33 cellular contexts compared by ENCODE assay signal in genomic region chr2:10524341-10524740, GRCh38.
"Had no signal": no experiment of that assay in that cellular context is flagged by ENCODE, and none has a peak within 500 bp of the region (broad histone marks: within the 10 kb centered on the region; RNA-seq: fewer than 3 reads in every experiment).

No MANE protein-coding gene starts in this region.

- H3K9me3 Mint-ChIP-seq: activated CD4-positive, alpha-beta memory T cell treated with anti-CD3 and anti-CD28 coated beads, Interleukin-2, amount 10 ng/mL, durations not matched to agents 7 days and 5 days; activated CD4-positive, alpha-beta T cell treated with anti-CD3 and anti-CD28 coated beads, Interleukin-2, amount 10 ng/mL, durations not matched to agents 7 days and 5 days; nephron progenitor cell; stimulated activated naive B cell treated with anti-CD40 and anti-IgM and Interleukin-4, amounts not matched to agents 10 μg/mL and 1 μg/mL and 100 μg/mL, for 72 hours; WTC11 had no signal

- H2AFZ ChIP-seq: hepatocyte had no signal

- H3K4me3 Mint-ChIP-seq: activated CD4-positive, alpha-beta memory T cell treated with anti-CD3 and anti-CD28 coated beads, Interleukin-2, amount 10 ng/mL, durations not matched to agents 7 days and 5 days; activated CD4-positive, alpha-beta T cell treated with anti-CD3 and anti-CD28 coated beads, Interleukin-2, amount 10 ng/mL, durations not matched to agents 7 days and 5 days; activated naive CD8-positive, alpha-beta T cell; brain; nephron progenitor cell; stimulated activated naive B cell treated with anti-CD40 and anti-IgM and Interleukin-4, amounts not matched to agents 10 μg/mL and 1 μg/mL and 100 μg/mL, for 72 hours; WTC11 had no signal

- H3K79me2 ChIP-seq: hepatocyte had no signal

- H3K36me3 ChIP-seq: ascending aorta, cardiac muscle cell, gastrocnemius medialis, lower lobe of right lung, pancreas, prostate gland, stomach, thyroid gland, upper lobe of right lung had no signal

- H3K27me3 ChIP-seq: ascending aorta, cardiac muscle cell, gastrocnemius medialis, hepatocyte, pancreas, stomach, thyroid gland, upper lobe of right lung had no signal

- H3K36me3 Mint-ChIP-seq: activated naive CD8-positive, alpha-beta T cell; brain; stimulated activated naive B cell treated with anti-CD40 and anti-IgM and Interleukin-4, amounts not matched to agents 10 μg/mL and 1 μg/mL and 100 μg/mL, for 72 hours; WTC11 had no signal

- H3K4me1 Mint-ChIP-seq: activated CD4-positive, alpha-beta memory T cell treated with anti-CD3 and anti-CD28 coated beads, Interleukin-2, amount 10 ng/mL, durations not matched to agents 7 days and 5 days; activated CD4-positive, alpha-beta T cell treated with anti-CD3 and anti-CD28 coated beads, Interleukin-2, amount 10 ng/mL, durations not matched to agents 7 days and 5 days; brain had no signal

- DNase-seq: activated CD4-positive, alpha-beta memory T cell treated with anti-CD3 and anti-CD28 coated beads, Interleukin-2, amount 10 ng/mL, durations not matched to agents 7 days and 5 days; activated CD4-positive, alpha-beta T cell treated with anti-CD3 and anti-CD28 coated beads for 1 hour; activated CD4-positive, alpha-beta T cell treated with anti-CD3 and anti-CD28 coated beads, Interleukin-2, amount 10 ng/mL, durations not matched to agents 7 days and 5 days; activated naive CD4-positive, alpha-beta T cell; effector memory CD4-positive, alpha-beta T cell; erythroblast; gastrocnemius medialis; glutamatergic neuron; lower lobe of right lung; mesendoderm; mucosa of descending colon; nephron progenitor cell; pancreas; retina; stimulated activated CD4-positive, alpha-beta T cell treated with anti-CD3 and anti-CD28 coated beads, Interleukin-15, amount 100 ng/mL, for 24 hours; stimulated activated CD4-positive, alpha-beta T cell treated with anti-CD3 and anti-CD28 coated beads, Interleukin-2, amount 100 ng/mL, for 24 hours; stimulated activated naive B cell treated with anti-CD40 and anti-IgM and Interleukin-4, amounts not matched to agents 10 μg/mL and 1 μg/mL and 100 μg/mL, for 72 hours; stomach; T-helper 2 cell; thyroid gland; upper lobe of right lung had no signal

- H3K9me3 ChIP-seq: ascending aorta, gastrocnemius medialis, lower lobe of right lung, mucosa of descending colon, pancreas, prostate gland, stomach, thyroid gland, upper lobe of right lung had no signal

- FAIRE-seq: keratinocyte, pancreas had no signal

- ATAC-seq: gastrocnemius medialis; lower lobe of right lung; mucosa of descending colon; pancreas; SK-N-SH treated with all-trans-retinoic acid at 6 μM for 48 hours; stimulated activated naive B cell treated with anti-CD40 and anti-IgM and Interleukin-4, amounts not matched to agents 10 μg/mL and 1 μg/mL and 100 μg/mL, for 72 hours; upper lobe of right lung; WTC11 had no signal

- H3K4me3 ChIP-seq: ascending aorta, cardiac muscle cell, coronary artery, dorsolateral prefrontal cortex, gastrocnemius medialis, hepatocyte, lower lobe of right lung, mucosa of descending colon, pancreas, prostate gland, smooth muscle cell, stomach, thyroid gland, upper lobe of right lung had no signal

- H3K4me1 ChIP-seq: ascending aorta, gastrocnemius medialis, lower lobe of right lung, pancreas, prostate gland, stomach, thyroid gland, upper lobe of right lung had no signal

- H3K27ac ChIP-seq: ascending aorta, cardiac muscle cell, coronary artery, dorsolateral prefrontal cortex, gastrocnemius medialis, hepatocyte, lower lobe of right lung, pancreas, prostate gland, stomach, thyroid gland, upper lobe of right lung had no signal

- H3K4me2 ChIP-seq: hepatocyte, smooth muscle cell had no signal

- H3K27ac Mint-ChIP-seq: activated CD4-positive, alpha-beta memory T cell treated with anti-CD3 and anti-CD28 coated beads, Interleukin-2, amount 10 ng/mL, durations not matched to agents 7 days and 5 days; activated CD4-positive, alpha-beta T cell treated with anti-CD3 and anti-CD28 coated beads, Interleukin-2, amount 10 ng/mL, durations not matched to agents 7 days and 5 days; activated naive CD8-positive, alpha-beta T cell; stimulated activated naive B cell treated with anti-CD40 and anti-IgM and Interleukin-4, amounts not matched to agents 10 μg/mL and 1 μg/mL and 100 μg/mL, for 72 hours; WTC11 had no signal

- H3K27me3 Mint-ChIP-seq: activated CD4-positive, alpha-beta memory T cell treated with anti-CD3 and anti-CD28 coated beads, Interleukin-2, amount 10 ng/mL, durations not matched to agents 7 days and 5 days; activated CD4-positive, alpha-beta T cell treated with anti-CD3 and anti-CD28 coated beads, Interleukin-2, amount 10 ng/mL, durations not matched to agents 7 days and 5 days; activated naive CD8-positive, alpha-beta T cell; brain had no signal
